17 cellular contexts compared by ENCODE assay signal in the genomic region with DNA sequence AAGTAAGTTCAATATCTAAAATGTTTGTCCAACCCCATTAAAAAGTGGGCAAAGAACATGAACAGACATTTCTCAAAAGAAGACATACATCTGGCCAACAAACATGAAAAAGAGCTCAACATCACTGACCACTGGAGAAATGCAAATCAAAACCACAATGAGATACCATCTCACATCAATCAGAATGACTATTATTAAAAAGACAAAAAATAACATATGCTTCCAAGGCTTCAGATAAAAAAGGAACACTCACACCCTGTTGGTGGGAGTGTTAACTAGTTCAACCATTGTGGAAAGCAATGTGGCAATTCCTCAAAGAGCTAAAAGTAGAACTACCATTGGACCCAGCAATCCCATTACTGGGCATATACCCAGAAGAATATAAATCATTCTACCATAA.
DNase-seq lines count a peak whose midpoint lies in the region; ATAC-seq, FAIRE-seq and TF ChIP-seq lines count a peak whose summit lies in the region.
"Had no signal": no experiment of that assay in that cellular context is flagged by ENCODE, and none has a peak within 500 bp of the region (broad histone marks: within the 10 kb centered on the region; RNA-seq: fewer than 3 reads in every experiment).

No MANE protein-coding gene starts in this region.

- H3K36me3 ChIP-seq in SK-N-SH (replicated peaks in 1 of 2; ENCODE audit: control insufficient read depth in 1 of 2, insufficient read depth in 2 of 2, low read length in 1 of 2) (no peaks in the 10 kb centered on the region), astrocyte (ENCODE audit: insufficient read depth, low read length) (no peaks in the 10 kb centered on the region), mucosa of descending colon (ENCODE audit: low read depth) (no peaks in the 10 kb centered on the region)
- H3K36me3 ChIP-seq: HAP-1 had no signal

- FAIRE-seq in astrocyte (lab: Jason Lieb, UNC) (no peak), HTR-8/SVneo (lab: Jason Lieb, UNC) (no peak)
- FAIRE-seq: G401.6, GM12891, H1 had no signal

- H3K9me2 ChIP-seq in SK-N-SH, result no peaks in the 10 kb centered on the region

- H3K4me3 ChIP-seq in SK-N-SH (ENCODE audit: low read depth in 2 of 2, low read length in 1 of 2) (no peak overlapping the region), astrocyte (ENCODE audit: insufficient read depth, low read depth, low read length) (no peak overlapping the region), fibroblast of the aortic adventitia (ENCODE audit: low read depth, low read length) (no peak overlapping the region), mucosa of descending colon (no peak overlapping the region)
- H3K4me3 ChIP-seq: HAP-1 had no signal

- H3K9ac ChIP-seq in SK-N-SH, result no peak overlapping the region
- no peak overlapping the region for H3K9ac ChIP-seq in astrocyte (ENCODE audit: low read length)

- peaks cover 6% of the 10 kb centered on the region for H3F3A ChIP-seq in SK-N-SH (replicated peaks; ENCODE audit: insufficient read depth)

- no peak for ATAC-seq in SK-N-SH treated with all-trans-retinoic acid at 6 μM for 48 hours
- ATAC-seq in HG03571 (IDR thresholded peaks at IDR 0.05; ENCODE audit: unreplicated experiment), result no peak
- ATAC-seq in mucosa of descending colon, result no peak

- H4K20me1 ChIP-seq in SK-N-SH (ENCODE audit: insufficient read depth), result no peaks in the 10 kb centered on the region
- no peaks in the 10 kb centered on the region for H4K20me1 ChIP-seq in astrocyte (ENCODE audit: insufficient read depth, low read length)

- no peaks in the 10 kb centered on the region for H3K79me2 ChIP-seq in SK-N-SH (ENCODE audit: insufficient read depth)
- no peaks in the 10 kb centered on the region for H3K79me2 ChIP-seq in astrocyte (ENCODE audit: insufficient read depth, low read length)

- TF ChIP-seq RAD21 in SK-N-SH (IDR thresholded peaks at IDR 0.05; ENCODE audit: low read length), result no peak

- no peak for DNase-seq in SK-N-SH
- DNase-seq in astrocyte (ENCODE audit: low read depth), result peak; percentile 82
- peak; percentile 6 for DNase-seq in fibroblast of the aortic adventitia (ENCODE audit: low read depth)
- DNase-seq in HTR-8/SVneo (ENCODE audit: insufficient read length, low spot score), result no peak
- DNase-seq in mucosa of descending colon, result no peak
- no peak for DNase-seq in hepatic stellate cell (ENCODE audit: low spot score)
- DNase-seq: 8988T; CD4-positive, alpha-beta memory T cell; DMS79 treated with DMSO at 0.1 percent for 48 hours had no signal

- TF ChIP-seq CTCF in SK-N-SH (IDR thresholded peaks at IDR 0.05), result no peak
- no peak for TF ChIP-seq CTCF in astrocyte (IDR thresholded peaks at IDR 0.05; ENCODE audit: insufficient read depth, low read depth, low read length)
- TF ChIP-seq CTCF in fibroblast of the aortic adventitia (IDR thresholded peaks at IDR 0.05; ENCODE audit: insufficient read depth, low read length), result no peak
- TF ChIP-seq CTCF in mucosa of descending colon (IDR thresholded peaks at IDR 0.05), result no peak

- peak overlapping the region; percentile 21 for H3K27ac Mint-ChIP-seq in astrocyte (ENCODE audit: unreplicated experiment)
- H3K27ac Mint-ChIP-seq: B cell; CD4-positive, alpha-beta memory T cell had no signal

- H3K9me3 ChIP-seq in SK-N-SH (no peaks in the 10 kb centered on the region), astrocyte (ENCODE audit: insufficient read depth, low read depth, low read length) (no peaks in the 10 kb centered on the region), mucosa of descending colon (no peaks in the 10 kb centered on the region)
- H3K9me3 ChIP-seq: HAP-1 had no signal

- POLR2A ChIA-PET in SK-N-SH (lab: Yijun Ruan, JAX), result no interaction called here

- CTCF ChIA-PET in SK-N-SH (lab: Yijun Ruan, JAX), result no interaction called here

- no peak overlapping the region for H3K4me2 ChIP-seq in SK-N-SH
- H3K4me2 ChIP-seq in astrocyte (ENCODE audit: low read length), result peak overlapping the region; percentile 31

- no peaks in the 10 kb centered on the region; a peak in 1 of 4 replicates for H3K4me1 ChIP-seq in SK-N-SH (ENCODE audit: control insufficient read depth in 1 of 2, insufficient read depth in 2 of 2, low read depth in 1 of 2, low read length in 1 of 2)
- peaks cover 7% of the 10 kb centered on the region for H3K4me1 ChIP-seq in astrocyte (ENCODE audit: insufficient read depth, low read length)
- H3K4me1 ChIP-seq in mucosa of descending colon (ENCODE audit: low read depth), result no peaks in the 10 kb centered on the region
- H3K4me1 ChIP-seq: HAP-1 had no signal

- H3K27me3 Mint-ChIP-seq in astrocyte (ENCODE audit: low read depth, unreplicated experiment), result no peaks in the 10 kb centered on the region
- H3K27me3 Mint-ChIP-seq: B cell; CD4-positive, alpha-beta memory T cell had no signal

- H2AFZ ChIP-seq in SK-N-SH (ENCODE audit: low read depth), result no peak overlapping the region
- no peak overlapping the region for H2AFZ ChIP-seq in astrocyte (ENCODE audit: low read depth, low read length)

- H3K27ac ChIP-seq in SK-N-SH (ENCODE audit: low read depth in 2 of 2, low read length in 1 of 2), result no peak overlapping the region
- no peak overlapping the region for H3K27ac ChIP-seq in astrocyte (ENCODE audit: low read depth, low read length)
- H3K27ac ChIP-seq: C4-2B had no signal

- H3K4me3 Mint-ChIP-seq in astrocyte (ENCODE audit: unreplicated experiment), result no peak overlapping the region
- H3K4me3 Mint-ChIP-seq: B cell; CD4-positive, alpha-beta memory T cell had no signal

- peaks cover 3% of the 10 kb centered on the region for H3K9me3 Mint-ChIP-seq in astrocyte (ENCODE audit: unreplicated experiment)

- TF ChIP-seq EP300 in SK-N-SH (IDR thresholded peaks at IDR 0.05; ENCODE audit: borderline replicate concordance in 1 of 2, low read depth in 1 of 2, low read length in 1 of 2), result peak in 1 of 2 experiments; percentile 46; a peak in 2 of 4 replicates

- H3K36me3 Mint-ChIP-seq in astrocyte (ENCODE audit: low read depth, unreplicated experiment), result no peaks in the 10 kb centered on the region
- H3K36me3 Mint-ChIP-seq: CD4-positive, alpha-beta memory T cell had no signal

- intact Hi-C loops in mucosa of descending colon (cut with DNase I, micrococcal nuclease), result no loop called here

- no peaks in the 10 kb centered on the region for H3K27me3 ChIP-seq in SK-N-SH (ENCODE audit: insufficient read depth)
- H3K27me3 ChIP-seq in astrocyte (ENCODE audit: insufficient read depth, low read length), result no peaks in the 10 kb centered on the region

- peaks cover 26% of the 10 kb centered on the region for H3K4me1 Mint-ChIP-seq in astrocyte (ENCODE audit: low read depth, unreplicated experiment)
- H3K4me1 Mint-ChIP-seq: B cell; CD4-positive, alpha-beta memory T cell had no signal

TF ChIP-seq in SK-N-SH, 30 proteins besides CTCF, POLR2A, EP300 and RAD21:
- TF ChIP-seq FOXJ3 (CRISPR knock-in tag; IDR thresholded peaks at IDR 0.05), result no peak
- TF ChIP-seq NFIC (IDR thresholded peaks at IDR 0.05; ENCODE audit: borderline replicate concordance), result peak; percentile 36; the same call in 1 of the 2 replicates
- peak; percentile 57 for TF ChIP-seq JUND (IDR thresholded peaks at IDR 0.05)
- no peak for TF ChIP-seq SMC3 (IDR thresholded peaks at IDR 0.05; ENCODE audit: low read depth, low read length)
- TF ChIP-seq TCF12 (IDR thresholded peaks at IDR 0.05), result peak; percentile 77
- TF ChIP-seq PBX3 (IDR thresholded peaks at IDR 0.05), result peak; percentile 71

TF ChIP-seq in SK-N-SH treated with all-trans-retinoic acid at 6 μM for 48 hours, 23 proteins besides CTCF, POLR2A, EP300 and RAD21 (continues in another document):
- TF ChIP-seq ZFP3 (CRISPR knock-in tag; IDR thresholded peaks at IDR 0.05) (no peak), RARB (CRISPR knock-in tag; IDR thresholded peaks at IDR 0.05) (no peak), TCF4 (CRISPR knock-in tag; IDR thresholded peaks at IDR 0.05; ENCODE audit: borderline replicate concordance) (no peak), PPARA (CRISPR knock-in tag; IDR thresholded peaks at IDR 0.05; ENCODE audit: borderline replicate concordance) (no peak), SNAI2 (CRISPR knock-in tag; IDR thresholded peaks at IDR 0.05) (no peak), POU6F1 (CRISPR knock-in tag; IDR thresholded peaks at IDR 0.05; ENCODE audit: borderline replicate concordance, low read depth) (no peak), TSHZ2 (CRISPR knock-in tag; IDR thresholded peaks at IDR 0.05) (no peak), CSDC2 (CRISPR knock-in tag; IDR thresholded peaks at IDR 0.05) (no peak), GLIS3 (CRISPR knock-in tag; IDR thresholded peaks at IDR 0.05) (no peak)

Comparison
In these comparisons a context has a peak if more than half of its experiments do, and no peak if none do; other contexts are left out.
1. DNase-seq: peak in astrocyte (single experiment) and fibroblast of the aortic adventitia (single experiment); none in SK-N-SH (single experiment), HTR-8/SVneo (single experiment), mucosa of descending colon (0 of 3) and hepatic stellate cell (single experiment).